Comparison of ENCODE assay signal across 8 cellular contexts in the genomic region with DNA sequence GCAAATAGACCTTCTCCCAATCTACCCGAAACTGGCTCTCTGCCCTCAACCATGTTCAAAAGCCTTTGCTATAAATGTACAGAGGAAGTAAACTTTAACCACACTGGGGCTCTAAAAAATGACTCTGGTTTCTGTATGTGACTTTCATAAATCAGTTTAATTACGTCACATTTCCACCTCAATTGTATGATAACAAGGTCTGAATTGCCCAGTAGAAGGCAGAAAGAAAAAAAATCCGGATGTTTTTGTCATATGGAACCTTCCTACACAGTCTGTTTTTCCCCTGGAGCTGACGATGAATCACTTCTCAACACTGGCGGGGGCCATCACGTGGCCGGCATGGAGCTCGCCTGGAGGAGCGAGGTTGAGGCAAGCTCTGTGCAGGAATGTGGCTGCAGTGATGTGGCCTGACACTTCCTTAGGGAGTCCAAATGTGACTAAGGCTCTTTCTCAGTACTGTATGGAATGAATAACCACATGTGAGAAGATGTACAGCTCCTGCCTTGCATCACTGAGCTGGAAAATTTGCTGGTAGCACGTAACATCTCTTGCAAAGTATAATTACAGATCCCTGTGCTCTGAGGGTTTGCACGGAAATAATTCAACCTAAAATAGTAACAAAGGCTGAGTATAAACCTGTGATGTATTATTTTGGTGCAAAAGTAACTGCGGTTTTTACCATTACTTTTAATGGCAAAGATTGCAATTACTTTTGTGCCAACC. TPM values are rescaled to one million over a fixed set of nuclear protein-coding genes. Genes with fewer than 3 reads are reported as not detected.
DNase-seq lines count a peak whose midpoint lies in the region; ATAC-seq and TF ChIP-seq lines count a peak whose summit lies in the region.

No MANE protein-coding gene starts in this region.

- H3K4me3 ChIP-seq in NT2/D1 (ENCODE audit: insufficient read length, low read depth) (no peak overlapping the region), epithelial cell of proximal tubule (ENCODE audit: low read depth, low read length) (no peak overlapping the region)

- POLR2A ChIA-PET in naive thymus-derived CD8-positive, alpha-beta T cell (lab: Charles Lee) = interaction anchor here (0.5 to 2.6 kb wide), 11 partner anchors 8 to 140 kb away, joined by 3 to 10 read pairs (median 4); no protein-coding TSS in a partner anchor

- H3K9me3 ChIP-seq in NT2/D1 (ENCODE audit: insufficient read depth, low read length) = no peaks in the 10 kb centered on the region

- peak overlapping the region; percentile 91 to 98 (median 97) for H3K27ac Mint-ChIP-seq in naive thymus-derived CD8-positive, alpha-beta T cell
- peak overlapping the region; percentile 98 for H3K27ac Mint-ChIP-seq in stimulated activated effector memory CD8-positive, alpha-beta T cell treated with anti-CD3 and anti-CD28 coated beads, Interleukin-12 subunit alpha, Interleukin-12 subunit beta, amount 100 ng/mL, for 72 hours

- peaks cover 51 to 92% (median 81%) of the 10 kb centered on the region in 4 donors for H3K4me1 Mint-ChIP-seq in naive thymus-derived CD8-positive, alpha-beta T cell
- peaks cover 75% of the 10 kb centered on the region for H3K4me1 Mint-ChIP-seq in stimulated activated effector memory CD8-positive, alpha-beta T cell treated with anti-CD3 and anti-CD28 coated beads, Interleukin-12 subunit alpha, Interleukin-12 subunit beta, amount 100 ng/mL, for 72 hours

- no peaks in the 10 kb centered on the region for H3K36me3 Mint-ChIP-seq in naive thymus-derived CD8-positive, alpha-beta T cell
- peaks cover 23% of the 10 kb centered on the region for H3K36me3 Mint-ChIP-seq in stimulated activated effector memory CD8-positive, alpha-beta T cell treated with anti-CD3 and anti-CD28 coated beads, Interleukin-12 subunit alpha, Interleukin-12 subunit beta, amount 100 ng/mL, for 72 hours

- H3K4me3 Mint-ChIP-seq in naive thymus-derived CD8-positive, alpha-beta T cell = peak overlapping the region; percentile 67 to 86 (median 78)
- H3K4me3 Mint-ChIP-seq in stimulated activated effector memory CD8-positive, alpha-beta T cell treated with anti-CD3 and anti-CD28 coated beads, Interleukin-12 subunit alpha, Interleukin-12 subunit beta, amount 100 ng/mL, for 72 hours = peak overlapping the region; percentile 50

- peaks cover 15% of the 10 kb centered on the region for H3K4me1 ChIP-seq in NT2/D1 (ENCODE audit: insufficient read depth, insufficient read length)

- peak overlapping the region; percentile 17 for H3K9ac ChIP-seq in NT2/D1 (ENCODE audit: insufficient read length, low read depth)

- no peaks in the 10 kb centered on the region for H3K27me3 ChIP-seq in NT2/D1 (ENCODE audit: insufficient read depth, insufficient read length)

- H3K36me3 ChIP-seq in NT2/D1 (ENCODE audit: insufficient read depth, insufficient read length, low read length) = no peaks in the 10 kb centered on the region

- no peak for TF ChIP-seq CTCF in epithelial cell of proximal tubule (conservative IDR thresholded peaks at IDR 0.05; ENCODE audit: low read depth, low read length)

- H3K27me3 Mint-ChIP-seq in naive thymus-derived CD8-positive, alpha-beta T cell = peaks cover 0 to 4% (median 0%) of the 10 kb centered on the region in 5 donors

- no peaks in the 10 kb centered on the region for H3K9me3 Mint-ChIP-seq in naive thymus-derived CD8-positive, alpha-beta T cell
- H3K9me3 Mint-ChIP-seq in stimulated activated effector memory CD8-positive, alpha-beta T cell treated with anti-CD3 and anti-CD28 coated beads, Interleukin-12 subunit alpha, Interleukin-12 subunit beta, amount 100 ng/mL, for 72 hours = no peaks in the 10 kb centered on the region

- no peak for DNase-seq in NT2/D1 (ENCODE audit: low read depth, low spot score)
- DNase-seq in activated T-cell treated with anti-CD3 and anti-CD28 coated beads for 4 hours = peak; percentile 64
- peak; percentile 97 for DNase-seq in epithelial cell of proximal tubule (ENCODE audit: low read depth)
- DNase-seq in naive thymus-derived CD8-positive, alpha-beta T cell = peak; percentile 74 to 94 (median 86)
- peak; percentile 61 to 87 for DNase-seq in stimulated activated effector memory CD8-positive, alpha-beta T cell treated with anti-CD3 and anti-CD28 coated beads, Interleukin-12 subunit alpha, Interleukin-12 subunit beta, amount 100 ng/mL, for 72 hours (ENCODE audit: low spot score in 2 of 2)
- no peak for DNase-seq in NCI-H510A (lab: John Stamatoyannopoulos, UW)

- ATAC-seq in GM18499 (IDR thresholded peaks at IDR 0.05; ENCODE audit: insufficient read depth, unreplicated experiment) (peak; percentile 45), HG02884 (IDR thresholded peaks at IDR 0.05; ENCODE audit: unreplicated experiment) (peak; percentile 49)
- ATAC-seq in naive thymus-derived CD8-positive, alpha-beta T cell = peak; percentile 57 to 75
- ATAC-seq in stimulated activated effector memory CD8-positive, alpha-beta T cell treated with anti-CD3 and anti-CD28 coated beads, Interleukin-12 subunit alpha, Interleukin-12 subunit beta, amount 100 ng/mL, for 72 hours = peak; percentile 78

RNA-seq across cellular contexts. Expression of a gene that starts 58.5 kb away (rescaled TPM):
- total RNA-seq in epithelial cell of proximal tubule = 42.6 and 51.3 TPM in 2 replicates
- total RNA-seq in naive thymus-derived CD8-positive, alpha-beta T cell = 10 to 100 TPM; 38.2 TPM
- 10 to 100 TPM; 15.6 to 32.8 (median 19.7) TPM for polyA plus RNA-seq in naive thymus-derived CD8-positive, alpha-beta T cell

Comparison
In these comparisons a context has a peak if more than half of its experiments do, and no peak if none do; other contexts are left out.
1. DNase-seq: peak in activated T-cell treated with anti-CD3 and anti-CD28 coated beads for 4 hours (single experiment), epithelial cell of proximal tubule (single experiment), naive thymus-derived CD8-positive, alpha-beta T cell (10 of 10) and stimulated activated effector memory CD8-positive, alpha-beta T cell treated with anti-CD3 and anti-CD28 coated beads, Interleukin-12 subunit alpha, Interleukin-12 subunit beta, amount 100 ng/mL, for 72 hours (2 of 2); none in NT2/D1 (single experiment) and NCI-H510A (single experiment).
2. Peak in every context shown above with its lines, with median percentiles within 50 percentile points of each other: ATAC-seq.